17 cellular contexts compared by ENCODE assay signal in the genomic region with DNA sequence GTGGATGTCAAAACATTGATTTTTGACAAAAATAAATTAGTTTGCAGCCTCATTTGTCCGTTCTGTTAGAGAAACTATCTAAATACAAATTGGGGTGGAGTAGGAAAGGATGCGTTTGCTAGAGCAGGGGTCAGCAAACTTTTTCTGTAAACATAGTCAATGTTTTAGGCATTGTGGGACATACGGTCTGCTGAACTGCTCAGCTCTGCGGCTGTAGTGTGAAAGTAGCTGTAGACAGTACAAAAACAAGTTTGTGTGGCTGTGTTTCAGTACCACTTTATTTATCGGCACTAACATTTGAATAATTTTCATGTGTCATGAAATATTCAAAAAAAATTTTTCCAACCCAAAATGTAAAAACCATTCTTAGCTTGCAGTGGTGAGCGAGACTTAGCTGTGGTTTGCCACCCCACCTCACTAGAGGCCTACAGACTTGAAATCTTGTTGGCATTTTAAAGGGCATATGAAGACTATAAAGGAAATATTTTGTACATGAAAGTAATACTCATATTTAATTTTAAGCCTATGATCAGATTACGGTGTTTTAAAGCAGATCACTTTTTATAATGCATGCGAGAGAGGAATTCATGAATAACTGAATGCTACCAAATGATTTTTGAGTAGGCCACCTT.
DNase-seq lines count a peak whose midpoint lies in the region; ATAC-seq and TF ChIP-seq lines count a peak whose summit lies in the region.
"Had no signal": no experiment of that assay in that cellular context is flagged by ENCODE, and none has a peak within 500 bp of the region (broad histone marks: within the 10 kb centered on the region; RNA-seq: fewer than 3 reads in every experiment).

No MANE protein-coding gene starts in this region.

- no peak overlapping the region for H2BK15ac ChIP-seq in IMR-90 (ENCODE audit: low read depth, low read length)

- no peak overlapping the region for H4K91ac ChIP-seq in IMR-90 (ENCODE audit: insufficient read depth, low read depth, low read length)

- DNase-seq in IMR-90 (no peak), immature natural killer cell (peak; percentile 20 to 28 (median 27)), tibial artery (no peak)
- no peak for DNase-seq in central memory CD8-positive, alpha-beta T cell (ENCODE audit: low spot score in 2 of 2)
- DNase-seq in activated effector memory CD4-positive, alpha-beta T cell treated with Interleukin-2 at 50 U/mL for 16 hours = no peak
- no peak for DNase-seq in CD4-positive, alpha-beta T cell
- DNase-seq: ACHN; BE2C; C1 segment of cervical spinal cord; Caco-2; CD4-positive, CD25-positive, alpha-beta regulatory T cell; HCEC 1CT; HFFc6 had no signal

- in situ Hi-C loops in IMR-90 (cut with MboI; ENCODE audit: low sequenced_read_pairs) = no loop called here

- no peak overlapping the region for H2BK20ac ChIP-seq in IMR-90 (ENCODE audit: low read depth, low read length)

- TSS peak; percentile 50 for BruUV-seq in IMR-90 (replicated peaks; lab: Mats Ljungman, UMichigan)

- H3K36me3 ChIP-seq in IMR-90 (ENCODE audit: control insufficient read depth, insufficient read depth, low read length) (no peaks in the 10 kb centered on the region), parathyroid adenoma (ENCODE audit: control insufficient read depth, insufficient read depth, low read length) (no peaks in the 10 kb centered on the region), tibial artery (peaks cover 10 to 19% (median 16%) of the 10 kb centered on the region in 3 donors)

- H3K4me1 Mint-ChIP-seq in central memory CD8-positive, alpha-beta T cell = peaks cover 8% of the 10 kb centered on the region
- peaks cover 39 to 48% of the 10 kb centered on the region in 2 donors for H3K4me1 Mint-ChIP-seq in immature natural killer cell
- H3K4me1 Mint-ChIP-seq in CD4-positive, alpha-beta T cell (ENCODE audit: low read depth) = no peaks in the 10 kb centered on the region

- TF ChIP-seq POLR2A in IMR-90 (IDR thresholded peaks at IDR 0.05; ENCODE audit: low read depth, low read length) = no peak

- H3K4me1 ChIP-seq in IMR-90 (ENCODE audit: control insufficient read depth, insufficient read depth, low read length) (no peaks in the 10 kb centered on the region), parathyroid adenoma (peaks cover 8% of the 10 kb centered on the region), tibial artery (peaks cover 0 to 11% (median 5%) of the 10 kb centered on the region in 4 donors)
- H3K4me1 ChIP-seq: BE2C had no signal

- H3K4ac ChIP-seq in IMR-90 (ENCODE audit: low read depth, low read length) = no peak overlapping the region

- H3K9ac ChIP-seq in IMR-90 (ENCODE audit: low read depth, low read length) (no peak overlapping the region), parathyroid adenoma (no peak overlapping the region)

- TF ChIP-seq CTCF in IMR-90 (conservative IDR thresholded peaks at IDR 0.05; ENCODE audit: low read depth, low read length) = no peak
- no peak for TF ChIP-seq CTCF in parathyroid adenoma (IDR thresholded peaks at IDR 0.05)
- no peak for TF ChIP-seq CTCF in tibial artery (IDR thresholded peaks at IDR 0.05)
- TF ChIP-seq CTCF in CD4-positive, alpha-beta T cell (IDR thresholded peaks at IDR 0.05) = no peak

- H2AFZ ChIP-seq in IMR-90 (replicated peaks; ENCODE audit: low read length, poor library complexity) = no peak overlapping the region
- no peak overlapping the region for H2AFZ ChIP-seq in parathyroid adenoma
- H2AFZ ChIP-seq: GM23338 had no signal

- CTCF ChIA-PET in IMR-90 (lab: Yijun Ruan, JAX) = interaction anchor here (0.9 kb wide), 1 partner anchor 16 kb away, joined by 3 read pairs; no protein-coding TSS in a partner anchor
- CTCF ChIA-PET in CD4-positive, alpha-beta T cell (lab: Charles Lee) = interaction anchor here (1.0 kb wide), 1 partner anchor 115 kb away, joined by 3 read pairs; no protein-coding TSS in a partner anchor

- H3K27ac Mint-ChIP-seq in central memory CD8-positive, alpha-beta T cell (ENCODE audit: low read depth) = peak overlapping the region; percentile 49
- H3K27ac Mint-ChIP-seq in immature natural killer cell = peak overlapping the region; percentile 37 to 87 (median 66)
- no peak overlapping the region for H3K27ac Mint-ChIP-seq in CD4-positive, alpha-beta T cell
- H3K27ac Mint-ChIP-seq: CD4-positive, CD25-positive, alpha-beta regulatory T cell; GM23338; HFFc6; IgD-negative memory B cell had no signal

- POLR2A ChIA-PET in IMR-90 (lab: Charles Lee; ENCODE audit: unreplicated experiment) = no interaction called here
- POLR2A ChIA-PET in CD4-positive, alpha-beta T cell (lab: Charles Lee) = no interaction called here

- H2BK5ac ChIP-seq in IMR-90 (ENCODE audit: low read depth, low read length, poor library complexity, severe bottlenecking) = no peak overlapping the region

- H4K20me1 ChIP-seq in IMR-90 (ENCODE audit: insufficient read depth, low read length) = no peaks in the 10 kb centered on the region

- H3K4me3 ChIP-seq in IMR-90 (ENCODE audit: insufficient read depth, low read depth, low read length) (no peak overlapping the region), parathyroid adenoma (ENCODE audit: low read depth, low read length) (no peak overlapping the region), tibial artery (no peak overlapping the region)
- H3K4me3 ChIP-seq: GM23338 had no signal

- H4K8ac ChIP-seq in IMR-90 (ENCODE audit: low read depth in 2 of 2, low read length in 2 of 2) = no peak overlapping the region

- H3K18ac ChIP-seq in IMR-90 (ENCODE audit: low read depth, low read length) = no peak overlapping the region

- H3K9me3 ChIP-seq in IMR-90 (ENCODE audit: control insufficient read depth, insufficient read depth, low read length) = no peaks in the 10 kb centered on the region
- H3K9me3 ChIP-seq in parathyroid adenoma (ENCODE audit: control insufficient read depth, low read length) = no peaks in the 10 kb centered on the region
- H3K9me3 ChIP-seq in tibial artery = no peaks in the 10 kb centered on the region
- H3K9me3 ChIP-seq in CD4-positive, alpha-beta T cell (ENCODE audit: control insufficient read depth, low read length) = no peaks in the 10 kb centered on the region
- H3K9me3 ChIP-seq: BE2C, Caco-2 had no signal

- intact Hi-C loops in IMR-90 (cut with micrococcal nuclease) = no loop called here
- intact Hi-C loops in tibial artery (cut with DNase I; ENCODE audit: low total_unique reads) = no loop called here
- intact Hi-C loops in CD4-positive, alpha-beta T cell (cut with DNase I, micrococcal nuclease) = no loop called here

- no peaks in the 10 kb centered on the region for H3K79me1 ChIP-seq in IMR-90 (ENCODE audit: low read depth in 1 of 2, low read length in 2 of 2)

- no peak overlapping the region for H3K27ac ChIP-seq in IMR-90 (ENCODE audit: insufficient read depth, low read length)
- H3K27ac ChIP-seq in parathyroid adenoma = peak overlapping the region; percentile 42
- no peak overlapping the region for H3K27ac ChIP-seq in tibial artery
- H3K27ac ChIP-seq in CD4-positive, alpha-beta T cell (ENCODE audit: low read depth, low read length) = no peak overlapping the region

- H4K5ac ChIP-seq in IMR-90 (ENCODE audit: low read depth, low read length) = no peak overlapping the region

- no peaks in the 10 kb centered on the region for H3K79me2 ChIP-seq in parathyroid adenoma

- no peaks in the 10 kb centered on the region for H3K9me3 Mint-ChIP-seq in central memory CD8-positive, alpha-beta T cell
- H3K9me3 Mint-ChIP-seq in immature natural killer cell = no peaks in the 10 kb centered on the region
- H3K9me3 Mint-ChIP-seq in CD4-positive, alpha-beta T cell = no peaks in the 10 kb centered on the region
- H3K9me3 Mint-ChIP-seq: GM23338, HFFc6, IgD-negative memory B cell had no signal

- H3K27me3 ChIP-seq in IMR-90 (ENCODE audit: control insufficient read depth, insufficient read depth, low read length) = peaks cover 2% of the 10 kb centered on the region; the same call in 1 of the 2 replicates
- H3K27me3 ChIP-seq in parathyroid adenoma (ENCODE audit: control insufficient read depth, insufficient read depth, low read length) = no peaks in the 10 kb centered on the region
- no peaks in the 10 kb centered on the region for H3K27me3 ChIP-seq in tibial artery
- peaks cover 2% of the 10 kb centered on the region for H3K27me3 ChIP-seq in CD4-positive, alpha-beta T cell (ENCODE audit: control insufficient read depth, insufficient read depth, low read length)
- H3K27me3 ChIP-seq: BE2C had no signal

- no peak overlapping the region for H3K56ac ChIP-seq in IMR-90 (ENCODE audit: extremely low read depth, insufficient read depth, low read length)

- no peak overlapping the region for H3K14ac ChIP-seq in IMR-90 (replicated peaks; ENCODE audit: low read depth, low read length)

- H3K4me3 Mint-ChIP-seq in central memory CD8-positive, alpha-beta T cell = no peak overlapping the region
- H3K4me3 Mint-ChIP-seq in immature natural killer cell = peak overlapping the region; percentile 31 to 66 (median 56)
- no peak overlapping the region for H3K4me3 Mint-ChIP-seq in CD4-positive, alpha-beta T cell
- H3K4me3 Mint-ChIP-seq: CD4-positive, CD25-positive, alpha-beta regulatory T cell; GM23338; HFFc6; IgD-negative memory B cell had no signal

- dilution Hi-C loops in IMR-90 (cut with HindIII; ENCODE audit: low sequenced_read_pairs, unreplicated experiment) = no loop called here

- H2AK9ac ChIP-seq in IMR-90 (replicated peaks; ENCODE audit: low read depth, low read length, poor library complexity) = no peak overlapping the region

- H3K23ac ChIP-seq in IMR-90 (ENCODE audit: low read depth, low read length) = no peak overlapping the region

- TF ChIP-seq RAD21 in IMR-90 (IDR thresholded peaks at IDR 0.05; ENCODE audit: low read length) = no peak

- no peak overlapping the region for H2AK5ac ChIP-seq in IMR-90 (ENCODE audit: low read depth, low read length)

- H3K4me2 ChIP-seq in IMR-90 (ENCODE audit: low read depth, low read length) = no peak overlapping the region
- H3K4me2 ChIP-seq in parathyroid adenoma (ENCODE audit: low read length) = no peak overlapping the region
- H3K4me2 ChIP-seq: GM23338 had no signal

- no peaks in the 10 kb centered on the region for H3K9me1 ChIP-seq in IMR-90 (ENCODE audit: insufficient read depth, low read length)

- H3K27me3 Mint-ChIP-seq in central memory CD8-positive, alpha-beta T cell = no peaks in the 10 kb centered on the region
- H3K27me3 Mint-ChIP-seq in immature natural killer cell (ENCODE audit: low read depth in 3 of 3) = peaks cover 0 to 3% (median 0%) of the 10 kb centered on the region in 3 donors
- peaks cover 11% of the 10 kb centered on the region for H3K27me3 Mint-ChIP-seq in CD4-positive, alpha-beta T cell

- H3K36me3 Mint-ChIP-seq in central memory CD8-positive, alpha-beta T cell (ENCODE audit: insufficient read depth) = peaks cover 1% of the 10 kb centered on the region
- peaks cover 0 to 5% (median 0%) of the 10 kb centered on the region in 3 donors for H3K36me3 Mint-ChIP-seq in immature natural killer cell
- no peaks in the 10 kb centered on the region for H3K36me3 Mint-ChIP-seq in CD4-positive, alpha-beta T cell (ENCODE audit: low read depth)
- H3K36me3 Mint-ChIP-seq: CD4-positive, CD25-positive, alpha-beta regulatory T cell had no signal

- no peak overlapping the region for H2BK120ac ChIP-seq in IMR-90 (ENCODE audit: low read depth, low read length)

- ATAC-seq in IMR-90 (ENCODE audit: low read depth) (no peak), GM18873 (IDR thresholded peaks at IDR 0.05; ENCODE audit: low FRiP score, unreplicated experiment) (no peak)
- ATAC-seq in central memory CD8-positive, alpha-beta T cell (replicated peaks; ENCODE audit: extremely low read depth, poor library complexity, severe bottlenecking) = peak; percentile 56
- no peak for ATAC-seq in CD4-positive, alpha-beta T cell (ENCODE audit: poor library complexity)
- ATAC-seq: GM23338 had no signal

- WGBS in IMR-90 (ENCODE audit: extremely low coverage in 2 of 2, insufficient read length in 1 of 2), 2 experiments = no CpG with 5 or more reads among the region's 8 CpGs

Comparison
In these comparisons a context has a peak if more than half of its experiments do, and no peak if none do; other contexts are left out.
1. DNase-seq: peak in immature natural killer cell (3 of 3); none in IMR-90 (single experiment), central memory CD8-positive, alpha-beta T cell (0 of 2), activated effector memory CD4-positive, alpha-beta T cell treated with Interleukin-2 at 50 U/mL for 16 hours (single experiment), tibial artery (0 of 2) and CD4-positive, alpha-beta T cell (0 of 10).
2. H3K4me3 Mint-ChIP-seq: peak in immature natural killer cell (5 of 5); none in central memory CD8-positive, alpha-beta T cell (single experiment) and CD4-positive, alpha-beta T cell (single experiment).